ENCODE assay signal across 8 cellular contexts in the genomic region with DNA sequence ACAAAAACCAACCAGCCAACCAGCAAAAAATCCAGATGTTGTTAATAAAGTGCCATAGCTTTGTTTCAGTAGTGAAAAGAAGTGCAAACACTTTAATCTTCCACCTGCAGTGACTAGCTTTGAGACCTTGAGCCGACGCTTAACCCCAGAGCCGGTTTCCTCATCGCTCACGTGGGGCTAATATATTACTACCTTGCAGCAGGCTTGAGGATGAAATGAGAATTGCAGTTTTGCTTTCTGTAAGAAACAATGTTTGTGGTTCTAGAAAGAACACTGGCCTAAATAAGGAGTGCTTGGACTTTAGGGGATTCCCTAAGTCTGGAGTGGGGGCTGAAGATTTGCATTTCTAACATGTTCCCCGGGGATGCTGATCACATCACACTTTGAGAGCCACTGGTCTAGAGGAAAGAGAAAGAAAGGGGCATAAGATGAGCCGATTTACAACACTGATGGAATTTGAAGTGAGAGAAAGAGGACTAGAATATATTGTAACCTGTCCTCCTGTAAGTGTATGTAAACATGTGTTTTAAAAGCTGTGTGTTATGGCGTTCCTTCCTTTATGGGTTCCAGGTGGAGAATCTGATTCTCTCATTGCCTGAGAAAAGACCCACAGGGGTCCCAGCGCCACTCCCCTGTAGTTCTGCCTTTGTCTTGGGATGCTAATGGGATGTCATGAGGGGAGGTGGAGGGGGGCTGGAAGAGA. TPM values are rescaled to one million over a fixed set of nuclear protein-coding genes. Genes with fewer than 3 reads are reported as not detected.
DNase-seq lines count a peak whose midpoint lies in the region; ATAC-seq and TF ChIP-seq lines count a peak whose summit lies in the region.

No MANE protein-coding gene starts in this region.

- H3K4me1 Mint-ChIP-seq in T-cell = peaks cover 13 to 24% (median 18%) of the 10 kb centered on the region in 3 donors

- DNase-seq in T-cell (peak in 21 of 34 experiments; percentile 3 to 37 (median 12)), dedifferentiated amniotic fluid mesenchymal stem cell (ENCODE audit: extremely low spot score) (peak; percentile 68), lower lobe of right lung (no peak)
- DNase-seq in effector CD8-positive, alpha-beta T cell (lab: John Stamatoyannopoulos, UW) = no peak

- intact Hi-C loops in lower lobe of right lung (cut with DNase I) = no loop called here

- H3K9ac ChIP-seq in ES-I3 (ENCODE audit: low read depth, low read length) (peak overlapping the region; percentile 93), stomach smooth muscle (ENCODE audit: low read length in 2 of 2) (peak overlapping the region; percentile 78 to 84)

- TF ChIP-seq CTCF in lower lobe of right lung (IDR thresholded peaks at IDR 0.05) = no peak

- peak overlapping the region; percentile 69 to 81 (median 76) for H3K4me3 Mint-ChIP-seq in T-cell

- H3K9me3 ChIP-seq in ES-I3 (ENCODE audit: control insufficient read depth, insufficient read depth, low read length) (no peaks in the 10 kb centered on the region), lower lobe of right lung (no peaks in the 10 kb centered on the region), stomach smooth muscle (ENCODE audit: control insufficient read depth in 2 of 2, low read length in 2 of 2) (no peaks in the 10 kb centered on the region)

- H3K27me3 ChIP-seq in lower lobe of right lung (ENCODE audit: low read depth) (peaks cover 21% of the 10 kb centered on the region), stomach smooth muscle (ENCODE audit: control insufficient read depth in 1 of 2, insufficient read depth in 2 of 2, low read length in 2 of 2) (no peaks in the 10 kb centered on the region)

- H3K27ac ChIP-seq in lower lobe of right lung (peak overlapping the region; percentile 66), stomach smooth muscle (ENCODE audit: low read length) (peak overlapping the region; percentile 84)

- no peaks in the 10 kb centered on the region for H3K36me3 Mint-ChIP-seq in T-cell

- peak overlapping the region; percentile 67 for H3K4me3 ChIP-seq in lower lobe of right lung
- H3K4me3 ChIP-seq in stomach smooth muscle (ENCODE audit: low read length in 2 of 2) = peak overlapping the region; percentile 87 to 88

- H3K27me3 Mint-ChIP-seq in T-cell = peaks cover 73 to 74% of the 10 kb centered on the region in 2 donors

- no peaks in the 10 kb centered on the region for H3K9me3 Mint-ChIP-seq in T-cell

- ATAC-seq in GM21360 (IDR thresholded peaks at IDR 0.05; ENCODE audit: unreplicated experiment) (peak; percentile 92), HG03565 (IDR thresholded peaks at IDR 0.05; ENCODE audit: unreplicated experiment) (peak; percentile 86), T-cell (replicated peaks in 1 of 4) (peak; percentile 67 to 88 (median 78)), lower lobe of right lung (peak; percentile 39 to 76)

- peaks cover 18% of the 10 kb centered on the region; the same call in 1 of the 2 replicates for H3K36me3 ChIP-seq in ES-I3 (ENCODE audit: insufficient read depth, low read length)
- H3K36me3 ChIP-seq in lower lobe of right lung = no peaks in the 10 kb centered on the region
- H3K36me3 ChIP-seq in stomach smooth muscle (ENCODE audit: control insufficient read depth in 2 of 2, insufficient read depth in 2 of 2, low read length in 2 of 2) = no peaks in the 10 kb centered on the region

- H3K4me1 ChIP-seq in ES-I3 (ENCODE audit: insufficient read depth, low read length) (peaks cover 38% of the 10 kb centered on the region), lower lobe of right lung (peaks cover 3% of the 10 kb centered on the region), stomach smooth muscle (ENCODE audit: control insufficient read depth, insufficient read depth, low read length) (peaks cover 29% of the 10 kb centered on the region)

- H3K27ac Mint-ChIP-seq in T-cell = peak overlapping the region in 1 of 2 donors; percentile 33

- POLR2A ChIA-PET in T-cell (lab: Charles Lee) = no interaction called here

- CTCF ChIA-PET in T-cell (lab: Charles Lee) = no interaction called here

RNA-seq across cellular contexts. Expression of gene FGF2, which starts 1.4 kb away (rescaled TPM):
- total RNA-seq in T-cell (under 1 TPM in 3 of 5 donors, not detected in 2; 0.13 to 0.23 (median 0.20) TPM), lower lobe of right lung (8.1 TPM)

Comparison
In these comparisons a context has a peak if more than half of its experiments do, and no peak if none do; other contexts are left out.
1. DNase-seq: peak in T-cell (21 of 34) and dedifferentiated amniotic fluid mesenchymal stem cell (single experiment); none in lower lobe of right lung (single experiment) and effector CD8-positive, alpha-beta T cell (single experiment).
2. Peak in every context shown above with its lines, with median percentiles within 50 percentile points of each other: ATAC-seq.